In the genomic region with DNA sequence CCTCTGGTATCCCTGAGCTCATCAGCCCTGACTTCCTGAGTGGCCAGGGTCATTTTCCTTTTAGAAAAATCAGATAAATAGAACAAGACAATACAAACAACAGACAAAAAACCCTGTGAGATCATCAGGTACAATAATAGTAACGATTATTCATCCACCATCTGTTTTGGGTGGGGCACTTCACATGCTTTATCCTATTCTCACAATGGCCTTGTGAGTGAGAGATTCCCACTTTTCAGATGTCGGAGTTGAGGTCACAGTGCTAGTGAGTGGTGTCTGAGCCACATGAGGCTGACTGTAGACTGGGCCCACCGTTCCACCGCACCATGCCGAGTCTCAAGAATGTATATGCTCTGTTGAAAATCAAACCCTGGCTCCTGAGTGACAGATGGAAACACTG, we compare ENCODE assay signal across 25 cellular contexts.
"Had no signal": no experiment of that assay in that cellular context is flagged by ENCODE, and none has a peak within 500 bp of the region (broad histone marks: within the 10 kb centered on the region; RNA-seq: fewer than 3 reads in every experiment).

No MANE protein-coding gene starts in this region.

- H3K27ac ChIP-seq: cardiac muscle cell, gastrocnemius medialis, lower lobe of right lung, testis, vagina had no signal

- H3K27ac Mint-ChIP-seq: activated B cell treated with CpG ODN at 0.5 μM for 24 hours; activated CD4-positive, alpha-beta memory T cell treated with anti-CD3 and anti-CD28 coated beads for 36 hours; activated CD4-positive, alpha-beta T cell treated with anti-CD3 and anti-CD28 coated beads for 36 hours; activated naive CD4-positive, alpha-beta T cell treated with anti-CD3 and anti-CD28 coated beads for 36 hours; activated naive CD8-positive, alpha-beta T cell treated with anti-CD3 and anti-CD28 coated beads, Interleukin-2, amount 10 ng/mL, durations not matched to agents 7 days and 5 days; nephron progenitor cell; stimulated activated memory B cell treated with anti-CD40 and anti-IgM and Interleukin-4, amounts not matched to agents 10 μg/mL and 1 μg/mL and 100 μg/mL, for 72 hours; T-helper 17 cell had no signal

- DNase-seq: activated B cell treated with CpG ODN at 0.5 μM for 24 hours; activated CD4-positive, alpha-beta memory T cell treated with anti-CD3 and anti-CD28 coated beads for 36 hours; activated CD4-positive, alpha-beta T cell treated with anti-CD3 and anti-CD28 coated beads for 36 hours; activated effector memory CD4-positive, alpha-beta T cell treated with Interleukin-2 at 50 U/mL for 16 hours; activated naive CD4-positive, alpha-beta T cell treated with anti-CD3 and anti-CD28 coated beads for 36 hours; activated naive CD8-positive, alpha-beta T cell treated with anti-CD3 and anti-CD28 coated beads, Interleukin-2, amount 10 ng/mL, durations not matched to agents 7 days and 5 days; activated T-cell treated with anti-CD3 and anti-CD28 coated beads, Interleukin-2, amount 50 U/mL, for 48 hours; amniotic stem cell; cortex of kidney; gastrocnemius medialis; left colon; lower lobe of right lung; midbrain; nephron progenitor cell; occipital lobe; stimulated activated CD4-positive, alpha-beta T cell treated with anti-CD3 and anti-CD28 coated beads, Interleukin-15, amount 100 ng/mL, for 24 hours; SW 1271; T-helper 17 cell; testis; trophoblast cell had no signal

- H3K9me3 Mint-ChIP-seq: activated CD4-positive, alpha-beta memory T cell treated with anti-CD3 and anti-CD28 coated beads for 36 hours had no signal

- H3K27me3 Mint-ChIP-seq: activated B cell treated with CpG ODN at 0.5 μM for 24 hours; activated CD4-positive, alpha-beta memory T cell treated with anti-CD3 and anti-CD28 coated beads for 36 hours; activated naive CD8-positive, alpha-beta T cell treated with anti-CD3 and anti-CD28 coated beads, Interleukin-2, amount 10 ng/mL, durations not matched to agents 7 days and 5 days; stimulated activated memory B cell treated with anti-CD40 and anti-IgM and Interleukin-4, amounts not matched to agents 10 μg/mL and 1 μg/mL and 100 μg/mL, for 72 hours; T-helper 17 cell had no signal

- H3K36me3 Mint-ChIP-seq: activated CD4-positive, alpha-beta memory T cell treated with anti-CD3 and anti-CD28 coated beads for 36 hours; activated naive CD8-positive, alpha-beta T cell treated with anti-CD3 and anti-CD28 coated beads, Interleukin-2, amount 10 ng/mL, durations not matched to agents 7 days and 5 days; stimulated activated memory B cell treated with anti-CD40 and anti-IgM and Interleukin-4, amounts not matched to agents 10 μg/mL and 1 μg/mL and 100 μg/mL, for 72 hours had no signal

- ATAC-seq: activated CD4-positive, alpha-beta T cell treated with anti-CD3 and anti-CD28 coated beads for 36 hours; gastrocnemius medialis; left colon; lower lobe of right lung; sciatic nerve; stimulated activated memory B cell treated with anti-CD40 and anti-IgM and Interleukin-4, amounts not matched to agents 10 μg/mL and 1 μg/mL and 100 μg/mL, for 72 hours; T-helper 17 cell had no signal

- H3K4me3 ChIP-seq: cardiac muscle cell, gastrocnemius medialis, lower lobe of right lung, smooth muscle cell, testis, vagina had no signal

- H3K9me3 ChIP-seq: gastrocnemius medialis, lower lobe of right lung, testis, vagina had no signal

- H3K4me1 ChIP-seq: gastrocnemius medialis, lower lobe of right lung, testis, vagina had no signal

- H3K27me3 ChIP-seq: cardiac muscle cell, gastrocnemius medialis, testis, vagina had no signal

- H3K4me3 Mint-ChIP-seq: activated B cell treated with CpG ODN at 0.5 μM for 24 hours; activated CD4-positive, alpha-beta memory T cell treated with anti-CD3 and anti-CD28 coated beads for 36 hours; activated CD4-positive, alpha-beta T cell treated with anti-CD3 and anti-CD28 coated beads for 36 hours; activated naive CD4-positive, alpha-beta T cell treated with anti-CD3 and anti-CD28 coated beads for 36 hours; activated naive CD8-positive, alpha-beta T cell treated with anti-CD3 and anti-CD28 coated beads, Interleukin-2, amount 10 ng/mL, durations not matched to agents 7 days and 5 days; nephron progenitor cell; stimulated activated memory B cell treated with anti-CD40 and anti-IgM and Interleukin-4, amounts not matched to agents 10 μg/mL and 1 μg/mL and 100 μg/mL, for 72 hours; T-helper 17 cell had no signal

- H3K4me2 ChIP-seq: smooth muscle cell had no signal

- H3K4me1 Mint-ChIP-seq: activated B cell treated with CpG ODN at 0.5 μM for 24 hours; activated CD4-positive, alpha-beta T cell treated with anti-CD3 and anti-CD28 coated beads for 36 hours; activated naive CD8-positive, alpha-beta T cell treated with anti-CD3 and anti-CD28 coated beads, Interleukin-2, amount 10 ng/mL, durations not matched to agents 7 days and 5 days; stimulated activated memory B cell treated with anti-CD40 and anti-IgM and Interleukin-4, amounts not matched to agents 10 μg/mL and 1 μg/mL and 100 μg/mL, for 72 hours; T-helper 17 cell had no signal

- H3K36me3 ChIP-seq: cardiac muscle cell, gastrocnemius medialis, lower lobe of right lung, vagina had no signal
